8 cellular contexts compared by ENCODE assay signal in the genomic region with DNA sequence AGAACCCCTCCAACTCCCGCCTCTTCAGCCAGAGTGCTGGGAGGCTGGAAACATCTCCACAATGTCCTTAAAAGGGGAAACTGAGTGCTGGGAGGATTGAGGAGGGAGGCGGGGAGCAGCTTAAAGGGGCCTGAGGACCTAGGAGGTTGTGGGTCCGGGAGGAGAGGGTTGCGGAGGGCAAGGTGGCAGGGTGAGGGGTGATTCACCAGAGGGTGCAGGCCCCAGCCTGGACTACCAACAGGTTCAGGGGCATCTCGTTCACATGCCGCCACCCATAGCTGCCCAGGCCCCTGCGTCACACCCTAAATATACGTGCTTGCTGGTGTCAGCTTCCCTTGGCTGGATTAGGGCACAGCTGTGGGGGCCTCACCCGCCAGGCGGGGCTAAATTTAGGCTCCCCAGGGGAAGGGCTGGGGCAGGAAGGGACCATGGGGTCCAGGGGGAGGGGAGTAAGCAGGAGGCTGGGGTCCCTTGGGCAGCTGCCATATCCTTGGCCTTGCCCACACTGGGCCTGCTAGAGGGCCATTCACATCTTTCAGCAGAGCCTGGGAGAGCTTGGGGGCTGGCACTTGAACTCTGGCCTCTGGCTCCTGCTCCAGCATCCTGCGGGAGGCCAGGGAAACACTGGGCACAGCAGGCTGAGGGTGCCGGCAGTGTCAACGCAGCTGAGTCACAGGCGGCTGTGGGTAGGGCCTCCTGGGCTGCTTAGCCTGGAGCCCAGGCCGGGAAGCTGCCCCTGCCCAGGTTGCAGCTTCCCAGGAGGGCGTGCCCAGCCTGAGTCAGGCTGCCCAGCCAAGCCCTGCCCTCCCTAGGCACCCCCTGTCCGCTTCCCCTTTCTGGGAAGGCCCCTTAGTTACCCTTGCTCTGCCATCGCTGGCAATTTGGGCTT. TPM values are rescaled to one million over a fixed set of nuclear protein-coding genes. Genes with fewer than 3 reads are reported as not detected.
A peak's percentile ranks its signal among the peaks of the same experiment; 100 is the strongest.
DNase-seq lines count a peak whose midpoint lies in the region; ATAC-seq and TF ChIP-seq lines count a peak whose summit lies in the region.

No MANE protein-coding gene starts in this region.

- ATAC-seq in activated T-cell treated with anti-CD3 and anti-CD28 coated beads, Interleukin-2, amount 50 U/mL, for 72 hours (replicated peaks in 1 of 2) = no peak
- ATAC-seq in psoas muscle (peak; percentile 72 to 77 (median 74)), HG02759 (IDR thresholded peaks at IDR 0.05; ENCODE audit: unreplicated experiment) (no peak), HG02973 (IDR thresholded peaks at IDR 0.05; ENCODE audit: unreplicated experiment) (no peak)

- 6 to 14% (median 7%) methylated on average over 16 to 18 of the region's 18 CpGs for WGBS in psoas muscle, 3 donors

- BruUV-seq in Calu3 (replicated peaks; lab: Mats Ljungman, UMichigan) = no TSS peak

- H3K9me3 ChIP-seq in psoas muscle = no peaks in the 10 kb centered on the region

- H3K36me3 Mint-ChIP-seq in Calu3 (ENCODE audit: insufficient read depth, unreplicated experiment) (peaks cover 91% of the 10 kb centered on the region), glutamatergic neuron (ENCODE audit: unreplicated experiment) (no peaks in the 10 kb centered on the region)
- H3K36me3 Mint-ChIP-seq in activated T-cell treated with anti-CD3 and anti-CD28 coated beads, Interleukin-2, amount 50 U/mL, for 72 hours (ENCODE audit: insufficient read depth in 2 of 2) = peaks cover 13 to 19% of the 10 kb centered on the region in 2 donors

- peaks cover 6 to 43% of the 10 kb centered on the region in 2 donors for H3K36me3 ChIP-seq in psoas muscle (ENCODE audit: insufficient read depth in 1 of 2, low read depth in 1 of 2)

- H3K4me3 Mint-ChIP-seq in Calu3 (ENCODE audit: low read depth, unreplicated experiment) (peak overlapping the region; percentile 79), glutamatergic neuron (ENCODE audit: unreplicated experiment) (peak overlapping the region; percentile 21)
- peak overlapping the region; percentile 92 to 93 for H3K4me3 Mint-ChIP-seq in activated T-cell treated with anti-CD3 and anti-CD28 coated beads, Interleukin-2, amount 50 U/mL, for 72 hours

- H3K27ac ChIP-seq in psoas muscle = peak overlapping the region; percentile 98

- intact Hi-C loops in Calu3 (cut with micrococcal nuclease; ENCODE audit: unreplicated experiment) = no loop called here
- intact Hi-C loops in psoas muscle (cut with DNase I) = loop anchor here in 1 of 2 donors (2.0 kb wide), 1 partner anchor 18 kb away; a partner anchor contains a TSS

- DNase-seq in Calu3 (peak; percentile 78), LHCN-M2 (ENCODE audit: low read depth) (peak; percentile 86), glutamatergic neuron (no peak), psoas muscle (peak; percentile 85 to 95), cerebellar nuclear complex (lab: John Stamatoyannopoulos, UW) (no peak)
- DNase-seq in activated T-cell treated with anti-CD3 and anti-CD28 coated beads, Interleukin-2, amount 50 U/mL, for 72 hours = peak; percentile 46 to 51

- H3K27me3 ChIP-seq in psoas muscle (ENCODE audit: insufficient read depth in 3 of 3, low read length in 2 of 3) = no peaks in the 10 kb centered on the region

- CTCF ChIA-PET in Calu3 (lab: Charles Lee) = interaction anchor here (0.8 to 1.6 kb wide), 2 partner anchors 11 to 17 kb away, joined by 4 to 5 read pairs; no protein-coding TSS in a partner anchor

- H3K27me3 Mint-ChIP-seq in Calu3 (ENCODE audit: unreplicated experiment) = no peaks in the 10 kb centered on the region
- H3K27me3 Mint-ChIP-seq in activated T-cell treated with anti-CD3 and anti-CD28 coated beads, Interleukin-2, amount 50 U/mL, for 72 hours (ENCODE audit: low read depth) = no peaks in the 10 kb centered on the region
- peaks cover 19% of the 10 kb centered on the region for H3K27me3 Mint-ChIP-seq in glutamatergic neuron (ENCODE audit: unreplicated experiment)

- H3K4me3 ChIP-seq in psoas muscle = peak overlapping the region; percentile 99

- peak overlapping the region; percentile 71 for H3K27ac Mint-ChIP-seq in Calu3 (ENCODE audit: unreplicated experiment)
- H3K27ac Mint-ChIP-seq in activated T-cell treated with anti-CD3 and anti-CD28 coated beads, Interleukin-2, amount 50 U/mL, for 72 hours = peak overlapping the region; percentile 22
- H3K27ac Mint-ChIP-seq in glutamatergic neuron (ENCODE audit: unreplicated experiment) = no peak overlapping the region

- H3K9me3 Mint-ChIP-seq in Calu3 (ENCODE audit: low read depth, unreplicated experiment) (no peaks in the 10 kb centered on the region), glutamatergic neuron (ENCODE audit: unreplicated experiment) (peaks cover 21% of the 10 kb centered on the region)
- H3K9me3 Mint-ChIP-seq in activated T-cell treated with anti-CD3 and anti-CD28 coated beads, Interleukin-2, amount 50 U/mL, for 72 hours = no peaks in the 10 kb centered on the region

- H3K4me1 Mint-ChIP-seq in Calu3 (ENCODE audit: low read depth, unreplicated experiment) (peaks cover 27% of the 10 kb centered on the region), glutamatergic neuron (ENCODE audit: low read depth, unreplicated experiment) (peaks cover 10% of the 10 kb centered on the region)
- peaks cover 40% of the 10 kb centered on the region for H3K4me1 Mint-ChIP-seq in activated T-cell treated with anti-CD3 and anti-CD28 coated beads, Interleukin-2, amount 50 U/mL, for 72 hours (ENCODE audit: low read depth)

- peaks cover 59% of the 10 kb centered on the region for H3K4me1 ChIP-seq in psoas muscle

- TF ChIP-seq CTCF in Calu3 (IDR thresholded peaks at IDR 0.05; ENCODE audit: unreplicated experiment) = no peak
- no peak for TF ChIP-seq CTCF in glutamatergic neuron (IDR thresholded peaks at IDR 0.05; ENCODE audit: partially characterized antibody, unreplicated experiment)
- TF ChIP-seq CTCF in psoas muscle (IDR thresholded peaks at IDR 0.05) = no peak

RNA-seq across cellular contexts. Expression of a gene that starts 1.3 kb away (rescaled TPM):
- total RNA-seq in Calu3 (2022) (73.7 and 81.0 TPM in 2 replicates), LHCN-M2 (2014; rRNA removed) (44.0 and 49.1 TPM in 2 replicates), glutamatergic neuron (ENCODE audit: unreplicated experiment) (14.2 TPM), psoas muscle (100 to 1,000 TPM; 208 to 345 (median 282) TPM)
- 40.6 TPM for polyA plus RNA-seq in LHCN-M2 (2012)
- total RNA-seq in activated T-cell treated with anti-CD3 and anti-CD28 coated beads, Interleukin-2, amount 50 U/mL, for 72 hours = 100 to 1,000 TPM in 1 of 2 donors, 10 to 100 TPM in 1; 93.9 to 113 TPM
- 100 to 1,000 TPM; 114 to 177 (median 170) TPM for polyA plus RNA-seq in psoas muscle

RNA-seq across cellular contexts. Expression of a gene that starts 4.8 kb away (rescaled TPM):
- 29.8 and 30.6 TPM in 2 replicates for total RNA-seq in Calu3 (2022)
- total RNA-seq in LHCN-M2 (2014; rRNA removed) = 49.6 and 67.9 TPM in 2 replicates
- polyA plus RNA-seq in LHCN-M2 (2012) = 59.8 TPM
- total RNA-seq in activated T-cell treated with anti-CD3 and anti-CD28 coated beads, Interleukin-2, amount 50 U/mL, for 72 hours = 10 to 100 TPM; 21.4 to 26.7 TPM
- 184 TPM for total RNA-seq in glutamatergic neuron (ENCODE audit: unreplicated experiment)
- 100 to 1,000 TPM in 1 of 4 donors, 10 to 100 TPM in 3; 59.0 to 110 (median 66.9) TPM for total RNA-seq in psoas muscle
- 100 to 1,000 TPM in 1 of 3 donors, 10 to 100 TPM in 2; 66.9 to 112 (median 67.4) TPM for polyA plus RNA-seq in psoas muscle

RNA-seq across cellular contexts. Expression of a gene that starts 6.8 kb away (rescaled TPM):
- total RNA-seq in Calu3 (2022) = 40.7 and 45.3 TPM in 2 replicates
- total RNA-seq in LHCN-M2 (2014; rRNA removed) = 50.4 and 57.8 TPM in 2 replicates
- 77.3 TPM for polyA plus RNA-seq in LHCN-M2 (2012)
- total RNA-seq in activated T-cell treated with anti-CD3 and anti-CD28 coated beads, Interleukin-2, amount 50 U/mL, for 72 hours = 10 to 100 TPM; 23.5 to 25.1 TPM
- total RNA-seq in glutamatergic neuron (ENCODE audit: unreplicated experiment) = 37.9 TPM
- total RNA-seq in psoas muscle = 10 to 100 TPM; 31.6 to 43.5 (median 38.0) TPM
- polyA plus RNA-seq in psoas muscle = 100 to 1,000 TPM in 1 of 3 donors, 10 to 100 TPM in 2; 58.8 to 118 (median 94.2) TPM

RNA-seq across cellular contexts. Expression of a gene that starts 18.5 kb away (rescaled TPM):
- total RNA-seq in Calu3 (2022) (1.2 and 1.4 TPM in 2 replicates), LHCN-M2 (2014; rRNA removed) (0.11 TPM in 1 of 2 replicates, not detected in the other), glutamatergic neuron (ENCODE audit: unreplicated experiment) (0.69 TPM), psoas muscle (under 1 TPM in 3 of 4 donors, not detected in 1; 0.19 to 0.56 (median 0.27) TPM)
- 0.09 TPM for polyA plus RNA-seq in LHCN-M2 (2012)
- total RNA-seq in activated T-cell treated with anti-CD3 and anti-CD28 coated beads, Interleukin-2, amount 50 U/mL, for 72 hours = under 1 TPM; 0.34 to 0.39 TPM
- polyA plus RNA-seq in psoas muscle = 1 to 10 TPM in 1 of 3 donors, under 1 TPM in 2; 0.22 to 1.4 (median 0.99) TPM

RNA-seq across cellular contexts. Expression of a gene that starts 19.0 kb away (rescaled TPM):
- 166 and 169 TPM in 2 replicates for total RNA-seq in Calu3 (2022)
- 17.1 and 27.3 TPM in 2 replicates for total RNA-seq in LHCN-M2 (2014; rRNA removed)
- polyA plus RNA-seq in LHCN-M2 (2012) = 13.1 TPM
- 100 to 1,000 TPM; 106 TPM for total RNA-seq in activated T-cell treated with anti-CD3 and anti-CD28 coated beads, Interleukin-2, amount 50 U/mL, for 72 hours
- 2.5 TPM for total RNA-seq in glutamatergic neuron (ENCODE audit: unreplicated experiment)
- 10 to 100 TPM; 27.9 to 82.3 (median 51.4) TPM for total RNA-seq in psoas muscle
- 10 to 100 TPM; 12.7 to 19.2 (median 17.2) TPM for polyA plus RNA-seq in psoas muscle

Comparison
In these comparisons a context has a peak if more than half of its experiments do, and no peak if none do; other contexts are left out.
1. DNase-seq: peak in Calu3 (single experiment), LHCN-M2 (single experiment), activated T-cell treated with anti-CD3 and anti-CD28 coated beads, Interleukin-2, amount 50 U/mL, for 72 hours (2 of 2) and psoas muscle (2 of 2); none in glutamatergic neuron (single experiment) and cerebellar nuclear complex (0 of 2).
2. H3K4me3 Mint-ChIP-seq: peak in every context shown above with its lines; median percentile 92 in activated T-cell treated with anti-CD3 and anti-CD28 coated beads, Interleukin-2, amount 50 U/mL, for 72 hours; 79 in Calu3; 21 in glutamatergic neuron.
3. ATAC-seq: peak in psoas muscle (4 of 4); none in activated T-cell treated with anti-CD3 and anti-CD28 coated beads, Interleukin-2, amount 50 U/mL, for 72 hours (0 of 2), HG02759 (single experiment) and HG02973 (single experiment).